Comparison of ENCODE assay signal across 17 cellular contexts in the genomic region with DNA sequence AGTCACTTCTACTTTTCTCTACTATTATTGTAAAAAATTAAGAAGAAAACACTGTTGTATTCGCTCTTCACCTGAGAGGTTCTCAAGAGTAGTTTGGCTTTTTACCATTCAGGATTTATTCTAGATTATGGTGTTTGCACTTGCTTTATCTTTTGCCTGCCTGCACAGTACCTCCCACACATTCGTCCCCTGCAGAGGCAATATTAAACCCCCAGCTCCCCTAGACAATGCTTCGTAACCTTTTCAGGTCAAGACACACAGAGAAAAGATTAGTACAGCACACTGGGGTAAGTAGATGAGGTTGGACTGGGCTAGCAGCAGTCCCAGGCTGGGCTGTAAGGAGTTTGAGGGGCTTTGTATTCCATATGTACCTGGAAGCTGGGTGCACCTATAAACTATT.
DNase-seq lines count a peak whose midpoint lies in the region; ATAC-seq, FAIRE-seq and TF ChIP-seq lines count a peak whose summit lies in the region.
"Had no signal": no experiment of that assay in that cellular context is flagged by ENCODE, and none has a peak within 500 bp of the region (broad histone marks: within the 10 kb centered on the region; RNA-seq: fewer than 3 reads in every experiment).

No MANE protein-coding gene starts in this region.

- TF ChIP-seq RAD21 in HCT116 (IDR thresholded peaks at IDR 0.05; ENCODE audit: low read depth) (no peak), K562 (CRISPR knock-in tag; conservative IDR thresholded peaks at IDR 0.05 in 1 of 2, IDR thresholded peaks at IDR 0.05 in 1 of 2) (no peak)

- H3K27me3 ChIP-seq in HCT116 (ENCODE audit: insufficient read depth, low read length) (no peaks in the 10 kb centered on the region), K562 (ENCODE audit: control insufficient read depth in 2 of 2, insufficient read depth in 2 of 2, low read length in 2 of 2) (no peaks in the 10 kb centered on the region), pancreas (no peaks in the 10 kb centered on the region)
- H3K27me3 ChIP-seq: colonic mucosa, upper lobe of right lung had no signal

- FAIRE-seq in K562 (lab: Jason Lieb, UNC), result peak; percentile 26
- no peak for FAIRE-seq in pancreas (lab: Jason Lieb, UNC)
- FAIRE-seq: astrocyte had no signal

- H3K9me1 ChIP-seq in K562 (ENCODE audit: control insufficient read depth, insufficient read depth, low read length), result peaks cover 2% of the 10 kb centered on the region

- H3K4me3 ChIP-seq in HCT116 (replicated peaks in 1 of 2; ENCODE audit: low read depth in 1 of 2, low read length in 2 of 2), result no peak overlapping the region
- no peak overlapping the region for H3K4me3 ChIP-seq in K562
- no peak overlapping the region for H3K4me3 ChIP-seq in pancreas
- H3K4me3 ChIP-seq: colonic mucosa, GM23248, lung, upper lobe of right lung had no signal

- RAD21 ChIA-PET in HCT116 (lab: Charles Lee; ENCODE audit: low non-redundant PET in 1 of 2, low total read pairs in 2 of 2, uncharacterized antibody in 2 of 2, unreplicated experiment in 2 of 2), result no interaction called here

- H3K4me1 ChIP-seq in HCT116 (ENCODE audit: control insufficient read depth in 1 of 2, insufficient read depth in 2 of 2, low read length in 2 of 2), result peaks cover 42 to 46% of the 10 kb centered on the region in 2 experiments
- peaks cover 0 to 8% of the 10 kb centered on the region in 2 experiments; a peak in 3 of 5 replicates for H3K4me1 ChIP-seq in K562 (replicated peaks in 1 of 2; ENCODE audit: control insufficient read depth in 2 of 2, insufficient read depth in 2 of 2, low read length in 2 of 2)
- peaks cover 9 to 21% (median 15%) of the 10 kb centered on the region in 3 donors for H3K4me1 ChIP-seq in pancreas
- H3K4me1 ChIP-seq: colonic mucosa had no signal

- no peak for DNase-seq in activated CD4-positive, alpha-beta memory T cell treated with anti-CD3 and anti-CD28 coated beads, Interleukin-2, amount 10 ng/mL, durations not matched to agents 7 days and 5 days
- DNase-seq in activated CD4-positive, alpha-beta memory T cell treated with anti-CD3 and anti-CD28 coated beads for 36 hours, result no peak
- DNase-seq in HCT116 (ENCODE audit: low read depth, low spot score) (no peak), K562 (ENCODE audit: extremely low read depth in 1 of 4, low spot score in 3 of 4) (peak in 3 of 4 experiments; percentile 13 to 70 (median 58)), pancreas (no peak), RPMI8226 (no peak)
- DNase-seq: colonic mucosa; GM23248; NCI-H510A; nucleus accumbens; OCI-M1; stimulated activated CD4-positive, alpha-beta T cell treated with anti-CD3 and anti-CD28 coated beads, Interleukin-4, amount 100 ng/mL, for 4 hours; upper lobe of right lung had no signal

- WGBS in K562 (ENCODE audit: insufficient coverage, low coverage, missing lambda C conversion rate), result 5% methylated on average over 2 of the region's 3 CpGs
- 21 to 29% methylated on average over 3 of the region's 3 CpGs for WGBS in pancreas, 2 donors

- H3K9ac ChIP-seq in HCT116 (ENCODE audit: low read length), result no peak overlapping the region
- no peak overlapping the region for H3K9ac ChIP-seq in K562 (ENCODE audit: insufficient read depth in 1 of 2, low read depth in 2 of 2, low read length in 2 of 2)
- H3K9ac ChIP-seq: GM23248 had no signal

- H3K4me3 Mint-ChIP-seq in activated CD4-positive, alpha-beta memory T cell treated with anti-CD3 and anti-CD28 coated beads, Interleukin-2, amount 10 ng/mL, durations not matched to agents 7 days and 5 days, result no peak overlapping the region
- no peak overlapping the region for H3K4me3 Mint-ChIP-seq in activated CD4-positive, alpha-beta memory T cell treated with anti-CD3 and anti-CD28 coated beads for 36 hours

- H2AFZ ChIP-seq in HCT116 (ENCODE audit: low read depth, low read length, poor library complexity, severe bottlenecking) (no peak overlapping the region), K562 (ENCODE audit: low read depth, low read length) (no peak overlapping the region)
- H2AFZ ChIP-seq: GM23248 had no signal

- peaks cover 23% of the 10 kb centered on the region for H3K79me2 ChIP-seq in HCT116 (ENCODE audit: insufficient read depth, low read length)
- H3K79me2 ChIP-seq in K562 (ENCODE audit: control insufficient read depth, insufficient read depth, low read length), result peaks cover 41% of the 10 kb centered on the region

- CTCF ChIA-PET in activated CD4-positive, alpha-beta memory T cell treated with anti-CD3 and anti-CD28 coated beads, Interleukin-2, amount 10 ng/mL, durations not matched to agents 7 days and 5 days (lab: Charles Lee), result interaction anchor here (1.1 kb wide), 1 partner anchor 63 kb away, joined by 3 read pairs; a partner anchor contains a TSS
- CTCF ChIA-PET in activated CD4-positive, alpha-beta memory T cell treated with anti-CD3 and anti-CD28 coated beads for 36 hours (lab: Charles Lee), result interaction anchor here (0.9 kb wide), 1 partner anchor 107 kb away, joined by 5 read pairs; no protein-coding TSS in a partner anchor
- CTCF ChIA-PET in HCT116 (lab: Charles Lee) (no interaction called here), K562 (lab: Yijun Ruan, JAX; ENCODE audit: low intra/inter-chr PET ratio) (no interaction called here)

- H3K27ac Mint-ChIP-seq in activated CD4-positive, alpha-beta memory T cell treated with anti-CD3 and anti-CD28 coated beads, Interleukin-2, amount 10 ng/mL, durations not matched to agents 7 days and 5 days, result peak overlapping the region; percentile 68
- H3K27ac Mint-ChIP-seq in activated CD4-positive, alpha-beta memory T cell treated with anti-CD3 and anti-CD28 coated beads for 36 hours, result no peak overlapping the region

- peaks cover 25% of the 10 kb centered on the region for H3K36me3 Mint-ChIP-seq in activated CD4-positive, alpha-beta memory T cell treated with anti-CD3 and anti-CD28 coated beads, Interleukin-2, amount 10 ng/mL, durations not matched to agents 7 days and 5 days (ENCODE audit: low read depth)
- H3K36me3 Mint-ChIP-seq in activated CD4-positive, alpha-beta memory T cell treated with anti-CD3 and anti-CD28 coated beads for 36 hours, result no peaks in the 10 kb centered on the region

- H3K36me3 ChIP-seq in HCT116 (ENCODE audit: control insufficient read depth in 1 of 2, insufficient read depth in 2 of 2, low read length in 2 of 2) (no peaks in the 10 kb centered on the region), K562 (ENCODE audit: control insufficient read depth, insufficient read depth, low read length) (no peaks in the 10 kb centered on the region; the same call in 2 of the 3 replicates), pancreas (no peaks in the 10 kb centered on the region)
- H3K36me3 ChIP-seq: colonic mucosa, upper lobe of right lung had no signal

- no peaks in the 10 kb centered on the region for H3K9me2 ChIP-seq in HCT116 (ENCODE audit: insufficient read depth)

- peaks cover 77% of the 10 kb centered on the region for H3K4me1 Mint-ChIP-seq in activated CD4-positive, alpha-beta memory T cell treated with anti-CD3 and anti-CD28 coated beads, Interleukin-2, amount 10 ng/mL, durations not matched to agents 7 days and 5 days
- H3K4me1 Mint-ChIP-seq in activated CD4-positive, alpha-beta memory T cell treated with anti-CD3 and anti-CD28 coated beads for 36 hours (ENCODE audit: low read depth), result peaks cover 91% of the 10 kb centered on the region

- H3K27ac ChIP-seq in HCT116 (ENCODE audit: low read depth, low read length), result no peak overlapping the region
- H3K27ac ChIP-seq in K562 (ENCODE audit: extremely low read depth, low read depth, low read length), result no peak overlapping the region
- no peak overlapping the region for H3K27ac ChIP-seq in pancreas
- H3K27ac ChIP-seq: colonic mucosa, upper lobe of right lung had no signal

- TF ChIP-seq POLR2A in HCT116 (IDR thresholded peaks at IDR 0.05; ENCODE audit: borderline replicate concordance, extremely low read depth, insufficient read depth, insufficient read length), result no peak
- TF ChIP-seq POLR2A in K562 (conservative IDR thresholded peaks at IDR 0.05), result no peak
- no peak for TF ChIP-seq POLR2A in GM18505 (IDR thresholded peaks at IDR 0.05; ENCODE audit: borderline replicate concordance, extremely low read depth, insufficient read depth, insufficient read length)

- BruUV-seq in HCT116 (replicated peaks; lab: Mats Ljungman, UMichigan), result no TSS peak
- BruUV-seq in K562 (replicated peaks; lab: Mats Ljungman, UMichigan), result no TSS peak

- TF ChIP-seq CTCF in HCT116 (IDR thresholded peaks at IDR 0.05 in 2 of 3, conservative IDR thresholded peaks at IDR 0.05 in 1 of 3; ENCODE audit: borderline replicate concordance in 1 of 3, insufficient read depth in 1 of 3, low read depth in 2 of 3, low read length in 2 of 3) (no peak), K562 (IDR thresholded peaks at IDR 0.05 in 2 of 3, conservative IDR thresholded peaks at IDR 0.05 in 1 of 3; ENCODE audit: insufficient read depth in 2 of 3, low read depth in 1 of 3, low read length in 3 of 3) (no peak), pancreas (IDR thresholded peaks at IDR 0.05) (no peak)

- in situ Hi-C loops in K562 (cut with MboI), result no loop called here

- intact Hi-C loops in activated CD4-positive, alpha-beta memory T cell treated with anti-CD3 and anti-CD28 coated beads for 36 hours (cut with micrococcal nuclease), result loop anchor here (2.0 to 5.0 kb wide), 3 partner anchors 43 to 185 kb away; a partner anchor contains a TSS
- intact Hi-C loops in HCT116 (cut with micrococcal nuclease) (no loop called here), K562 (cut with micrococcal nuclease) (no loop called here), pancreas (cut with DNase I) (no loop called here)

- peak; percentile 64 for TF ChIP-seq EP300 in K562 (IDR thresholded peaks at IDR 0.05; ENCODE audit: low read length)

- no peaks in the 10 kb centered on the region for H3K9me3 Mint-ChIP-seq in activated CD4-positive, alpha-beta memory T cell treated with anti-CD3 and anti-CD28 coated beads, Interleukin-2, amount 10 ng/mL, durations not matched to agents 7 days and 5 days
- no peaks in the 10 kb centered on the region for H3K9me3 Mint-ChIP-seq in activated CD4-positive, alpha-beta memory T cell treated with anti-CD3 and anti-CD28 coated beads for 36 hours

- H4K20me1 ChIP-seq in HCT116 (ENCODE audit: insufficient read depth) (no peaks in the 10 kb centered on the region), K562 (replicated peaks; ENCODE audit: control insufficient read depth, insufficient read depth, low read length) (peaks cover 15% of the 10 kb centered on the region)

- H3K27me3 Mint-ChIP-seq in activated CD4-positive, alpha-beta memory T cell treated with anti-CD3 and anti-CD28 coated beads, Interleukin-2, amount 10 ng/mL, durations not matched to agents 7 days and 5 days, result no peaks in the 10 kb centered on the region
- H3K27me3 Mint-ChIP-seq in activated CD4-positive, alpha-beta memory T cell treated with anti-CD3 and anti-CD28 coated beads for 36 hours, result no peaks in the 10 kb centered on the region

- no peak for ATAC-seq in HCT116
- peak; percentile 77 for ATAC-seq in K562
- ATAC-seq in pancreas, result peak; percentile 9 to 51 (median 38)
- no peak for ATAC-seq in GM18505 (IDR thresholded peaks at IDR 0.05; ENCODE audit: unreplicated experiment)
- no peak for ATAC-seq in HG02870 (IDR thresholded peaks at IDR 0.05; ENCODE audit: unreplicated experiment)
- ATAC-seq: upper lobe of right lung had no signal

- peak overlapping the region; percentile 30 for H3K4me2 ChIP-seq in HCT116 (ENCODE audit: low read length)
- H3K4me2 ChIP-seq in K562 (ENCODE audit: insufficient read depth, low read length), result no peak overlapping the region

- H3K9me3 ChIP-seq in HCT116 (ENCODE audit: control insufficient read depth in 1 of 2, insufficient read depth in 1 of 2, low read depth in 1 of 2, low read length in 2 of 2), result no peaks in the 10 kb centered on the region
- no peaks in the 10 kb centered on the region for H3K9me3 ChIP-seq in K562 (replicated peaks; ENCODE audit: control insufficient read depth, insufficient read depth, low read depth, low read length)
- no peaks in the 10 kb centered on the region for H3K9me3 ChIP-seq in pancreas
- H3K9me3 ChIP-seq: colonic mucosa, upper lobe of right lung had no signal

- POLR2A ChIA-PET in activated CD4-positive, alpha-beta memory T cell treated with anti-CD3 and anti-CD28 coated beads, Interleukin-2, amount 10 ng/mL, durations not matched to agents 7 days and 5 days (lab: Charles Lee), result interaction anchor here (1.5 to 3.2 kb wide), 4 partner anchors 9 to 196 kb away, joined by 5 to 21 read pairs (median 10); a partner anchor contains a TSS
- POLR2A ChIA-PET in activated CD4-positive, alpha-beta memory T cell treated with anti-CD3 and anti-CD28 coated beads for 36 hours (lab: Charles Lee), result interaction anchor here (1.0 to 1.6 kb wide), 3 partner anchors 9 to 44 kb away, joined by 3 to 4 read pairs (median 3); no protein-coding TSS in a partner anchor
- POLR2A ChIA-PET in HCT116 (lab: Charles Lee), result interaction anchor here (0.6 kb wide), 1 partner anchor 91 kb away, joined by 3 read pairs; no protein-coding TSS in a partner anchor
- POLR2A ChIA-PET in K562 (lab: Yijun Ruan, JAX), result no interaction called here

Comparison
In these comparisons a context has a peak if more than half of its experiments do, and no peak if none do; other contexts are left out.
1. DNase-seq: peak in K562 (3 of 4); none in activated CD4-positive, alpha-beta memory T cell treated with anti-CD3 and anti-CD28 coated beads, Interleukin-2, amount 10 ng/mL, durations not matched to agents 7 days and 5 days (single experiment), activated CD4-positive, alpha-beta memory T cell treated with anti-CD3 and anti-CD28 coated beads for 36 hours (single experiment), HCT116 (single experiment), pancreas (0 of 6) and RPMI8226 (single experiment).
2. ATAC-seq: peak in K562 (single experiment) and pancreas (4 of 4); none in HCT116 (single experiment), GM18505 (single experiment) and HG02870 (single experiment).
3. CTCF ChIA-PET loops: an anchor here in activated CD4-positive, alpha-beta memory T cell treated with anti-CD3 and anti-CD28 coated beads, Interleukin-2, amount 10 ng/mL, durations not matched to agents 7 days and 5 days (1.1 kb wide) and activated CD4-positive, alpha-beta memory T cell treated with anti-CD3 and anti-CD28 coated beads for 36 hours (0.9 kb wide); none called in HCT116 and K562.